In the genomic region with DNA sequence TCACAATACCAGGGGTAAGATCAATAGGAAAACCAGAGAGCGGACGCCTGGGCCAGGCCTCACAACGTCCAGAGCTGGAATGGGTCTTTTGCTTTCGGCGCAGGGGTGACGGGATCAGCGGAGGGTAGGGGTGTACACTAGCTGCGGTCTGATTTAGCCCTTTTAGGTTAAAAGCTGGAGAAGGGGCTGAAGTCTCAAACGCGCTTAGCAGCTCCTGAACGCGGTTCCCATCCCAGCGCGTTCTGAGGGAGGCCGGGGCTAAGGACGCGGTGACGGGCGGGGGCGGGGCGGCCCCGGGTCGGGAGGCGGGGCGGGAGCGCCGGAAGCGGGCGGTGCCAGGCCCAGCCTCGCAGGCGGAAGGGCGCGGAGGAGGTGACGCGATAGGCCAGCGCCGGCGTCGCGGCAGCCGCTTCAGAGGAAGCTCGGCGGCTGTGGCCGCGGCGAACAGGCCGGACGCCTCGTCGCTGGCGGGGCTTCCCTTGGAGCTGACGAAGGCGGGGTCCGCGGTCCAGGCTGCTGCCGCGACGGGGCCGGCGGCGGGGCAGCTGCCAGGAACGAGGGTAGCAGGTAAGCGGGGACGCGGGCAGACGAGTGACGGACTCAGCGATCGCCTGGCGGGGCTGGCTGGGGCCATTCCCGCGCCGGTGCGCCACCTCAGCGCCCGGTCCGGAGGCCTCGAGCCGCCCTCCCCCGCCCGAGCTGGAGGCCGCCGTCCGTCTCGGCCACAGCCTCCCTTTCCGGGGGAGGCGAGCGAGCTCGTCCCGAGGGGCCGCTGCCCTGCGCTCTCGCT, we compare ENCODE assay signal across 8 cellular contexts. TPM values are rescaled to one million over a fixed set of nuclear protein-coding genes. Genes with fewer than 3 reads are reported as not detected.
DNase-seq lines count a peak whose midpoint lies in the region; ATAC-seq, FAIRE-seq and TF ChIP-seq lines count a peak whose summit lies in the region.

A gene with protein sequence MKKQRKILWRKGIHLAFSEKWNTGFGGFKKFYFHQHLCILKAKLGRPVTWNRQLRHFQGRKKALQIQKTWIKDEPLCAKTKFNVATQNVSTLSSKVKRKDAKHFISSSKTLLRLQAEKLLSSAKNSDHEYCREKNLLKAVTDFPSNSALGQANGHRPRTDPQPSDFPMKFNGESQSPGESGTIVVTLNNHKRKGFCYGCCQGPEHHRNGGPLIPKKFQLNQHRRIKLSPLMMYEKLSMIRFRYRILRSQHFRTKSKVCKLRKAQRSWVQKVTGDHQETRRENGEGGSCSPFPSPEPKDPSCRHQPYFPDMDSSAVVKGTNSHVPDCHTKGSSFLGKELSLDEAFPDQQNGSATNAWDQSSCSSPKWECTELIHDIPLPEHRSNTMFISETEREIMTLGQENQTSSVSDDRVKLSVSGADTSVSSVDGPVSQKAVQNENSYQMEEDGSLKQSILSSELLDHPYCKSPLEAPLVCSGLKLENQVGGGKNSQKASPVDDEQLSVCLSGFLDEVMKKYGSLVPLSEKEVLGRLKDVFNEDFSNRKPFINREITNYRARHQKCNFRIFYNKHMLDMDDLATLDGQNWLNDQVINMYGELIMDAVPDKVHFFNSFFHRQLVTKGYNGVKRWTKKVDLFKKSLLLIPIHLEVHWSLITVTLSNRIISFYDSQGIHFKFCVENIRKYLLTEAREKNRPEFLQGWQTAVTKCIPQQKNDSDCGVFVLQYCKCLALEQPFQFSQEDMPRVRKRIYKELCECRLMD (plus strand): TSS at position 414 of the 790 bp plus-strand sequence. CDS start 17,262 bp downstream, outside the sequence.

- H3K4me1 ChIP-seq in pancreas (peaks cover 0 to 11% (median 9%) of the 10 kb centered on the region in 3 donors), thyroid gland (peaks cover 15 to 20% of the 10 kb centered on the region in 2 donors)

- peak; percentile 98 for TF ChIP-seq POLR2A in GM12892 (IDR thresholded peaks at IDR 0.05; ENCODE audit: low read depth, low read length)
- TF ChIP-seq POLR2A in thyroid gland (IDR thresholded peaks at IDR 0.05), result peak in 1 of 2 donors; percentile 89

- H3K4me3 Mint-ChIP-seq in activated naive CD8-positive, alpha-beta T cell treated with anti-CD3 and anti-CD28 coated beads, Interleukin-2, amount 50 U/mL, for 24 hours, result peak within 1 kb of the TSS; percentile 99

- intact Hi-C loops in Right ventricle myocardium superior (cut with DNase I) (loop anchor here (10.0 kb wide), 1 partner anchor 77 kb away; a partner anchor contains a TSS), pancreas (cut with DNase I) (no loop called here), thyroid gland (cut with DNase I) (loop anchor here (2.0 kb wide), 1 partner anchor 75 kb away; a partner anchor contains a TSS)

- DNase-seq in GM12892 (ENCODE audit: insufficient read length) (peak; percentile 85), NCI-H1436 (lab: John Stamatoyannopoulos, UW) (peak; percentile 93), SW480 (ENCODE audit: low spot score) (peak; percentile 89), Right ventricle myocardium superior (peak; percentile 95), pancreas (peak; percentile 88 to 97 (median 91)), thyroid gland (peak; percentile 88 to 89)
- DNase-seq in activated naive CD8-positive, alpha-beta T cell treated with anti-CD3 and anti-CD28 coated beads, Interleukin-2, amount 50 U/mL, for 24 hours, result peak; percentile 92

- H3K4me1 Mint-ChIP-seq in activated naive CD8-positive, alpha-beta T cell treated with anti-CD3 and anti-CD28 coated beads, Interleukin-2, amount 50 U/mL, for 24 hours, result peaks cover 31% of the 10 kb centered on the region

- H3K36me3 Mint-ChIP-seq in activated naive CD8-positive, alpha-beta T cell treated with anti-CD3 and anti-CD28 coated beads, Interleukin-2, amount 50 U/mL, for 24 hours (ENCODE audit: low read depth), result peaks cover 6% of the 10 kb centered on the region

- H3K9me3 ChIP-seq in pancreas (no peaks in the 10 kb centered on the region), thyroid gland (no peaks in the 10 kb centered on the region)

- ATAC-seq in HG02852 (IDR thresholded peaks at IDR 0.05; ENCODE audit: unreplicated experiment) (peak; percentile 93), Right ventricle myocardium superior (ENCODE audit: poor library complexity) (peak; percentile 100), pancreas (peak; percentile 99)
- peak; percentile 95 for ATAC-seq in activated naive CD8-positive, alpha-beta T cell treated with anti-CD3 and anti-CD28 coated beads, Interleukin-2, amount 50 U/mL, for 24 hours

- FAIRE-seq in GM12892 (lab: Jason Lieb, UNC) (peak; percentile 94), pancreas (lab: Jason Lieb, UNC) (no peak)

- TF ChIP-seq CTCF in pancreas (IDR thresholded peaks at IDR 0.05), result no peak
- TF ChIP-seq CTCF in thyroid gland (IDR thresholded peaks at IDR 0.05), result no peak

- no peaks in the 10 kb centered on the region for H3K27me3 Mint-ChIP-seq in activated naive CD8-positive, alpha-beta T cell treated with anti-CD3 and anti-CD28 coated beads, Interleukin-2, amount 50 U/mL, for 24 hours

- H3K4me3 ChIP-seq in pancreas (peak within 1 kb of the TSS; percentile 73 to 99 (median 96)), thyroid gland (replicated peaks in 1 of 3) (peak within 1 kb of the TSS; percentile 77 to 97 (median 91))

- peak within 1 kb of the TSS; percentile 86 to 93 (median 88) for H3K27ac ChIP-seq in pancreas
- H3K27ac ChIP-seq in thyroid gland, result peak within 1 kb of the TSS; percentile 72 to 94 (median 83)

- 0 to 1% methylated on average over 65 to 93 of the region's 93 CpGs for whole genome bisulfite sequencing in pancreas, 2 donors
- WGBS in thyroid gland, 2 donors, result 1 to 2% methylated on average over 13 to 19 of the region's 93 CpGs

- H3K9me3 Mint-ChIP-seq in activated naive CD8-positive, alpha-beta T cell treated with anti-CD3 and anti-CD28 coated beads, Interleukin-2, amount 50 U/mL, for 24 hours, result peaks cover 5% of the 10 kb centered on the region

- H3K27ac Mint-ChIP-seq in activated naive CD8-positive, alpha-beta T cell treated with anti-CD3 and anti-CD28 coated beads, Interleukin-2, amount 50 U/mL, for 24 hours, result peak within 1 kb of the TSS; percentile 92

- no peaks in the 10 kb centered on the region for H3K27me3 ChIP-seq in pancreas
- H3K27me3 ChIP-seq in thyroid gland, result no peaks in the 10 kb centered on the region

- H3K36me3 ChIP-seq in pancreas, result no peaks in the 10 kb centered on the region
- no peaks in the 10 kb centered on the region for H3K36me3 ChIP-seq in thyroid gland

RNA-seq across cellular contexts. Expression of the gene that starts here (rescaled TPM):
- polyA plus RNA-seq in GM12892 (2012; ENCODE audit: missing spikeins), result 18.5 TPM
- total RNA-seq in Right ventricle myocardium superior, result 18.0 TPM
- total RNA-seq in pancreas, result 10 to 100 TPM in 5 of 6 donors, 1 to 10 TPM in 1; 8.8 to 16.2 (median 11.9) TPM
- polyA plus RNA-seq in pancreas, result 1 to 10 TPM; 5.7 to 8.2 TPM
- 10 to 100 TPM; 37.4 to 67.2 (median 50.9) TPM for total RNA-seq in thyroid gland

Comparison
In these comparisons a context has a peak if more than half of its experiments do, and no peak if none do; other contexts are left out.
1. Peak in every context shown above with its lines: DNase-seq, ATAC-seq, H3K4me3 ChIP-seq and H3K27ac ChIP-seq.
2. intact Hi-C loops: an anchor here in Right ventricle myocardium superior (10.0 kb wide) and thyroid gland (2.0 kb wide); none called in pancreas.